Comparison of ENCODE assay signal across 19 cellular contexts in genomic region chr12:87670448-87670847, GRCh38.
"Had no signal": no experiment of that assay in that cellular context is flagged by ENCODE, and none has a peak within 500 bp of the region (broad histone marks: within the 10 kb centered on the region; RNA-seq: fewer than 3 reads in every experiment).

No MANE protein-coding gene starts in this region.

- H3K4me1 Mint-ChIP-seq: activated naive CD8-positive, alpha-beta T cell treated with anti-CD3 and anti-CD28 coated beads, Interleukin-2, amount 50 U/mL, for 24 hours; activated T-helper 17 cell treated with anti-CD3 and anti-CD28 coated beads, Interleukin-2, amount 50 U/mL, for 72 hours; naive thymus-derived CD8-positive, alpha-beta T cell; stimulated activated naive CD8-positive, alpha-beta T cell treated with anti-CD3 and anti-CD28 coated beads, Interleukin-15, amount 100 ng/mL, for 72 hours had no signal

- H3K4me3 ChIP-seq: ascending aorta, breast epithelium, pancreas, sigmoid colon, upper lobe of right lung had no signal

- H3K27me3 Mint-ChIP-seq: activated naive CD8-positive, alpha-beta T cell treated with anti-CD3 and anti-CD28 coated beads, Interleukin-2, amount 50 U/mL, for 24 hours; activated T-helper 17 cell treated with anti-CD3 and anti-CD28 coated beads, Interleukin-2, amount 50 U/mL, for 72 hours; dendritic cell treated with granulocyte-macrophage colony-stimulating factor and Interleukin-4, amounts not matched to agents 40 ng/mL and 50 ng/mL, for 4 days; effector memory CD8-positive, alpha-beta T cell; stimulated activated naive CD8-positive, alpha-beta T cell treated with anti-CD3 and anti-CD28 coated beads, Interleukin-15, amount 100 ng/mL, for 72 hours had no signal

- H3K4me3 Mint-ChIP-seq: activated naive CD8-positive, alpha-beta T cell treated with anti-CD3 and anti-CD28 coated beads, Interleukin-2, amount 50 U/mL, for 24 hours; activated T-helper 17 cell treated with anti-CD3 and anti-CD28 coated beads, Interleukin-2, amount 50 U/mL, for 72 hours; dendritic cell treated with granulocyte-macrophage colony-stimulating factor and Interleukin-4, amounts not matched to agents 40 ng/mL and 50 ng/mL, for 4 days; effector memory CD8-positive, alpha-beta T cell; naive thymus-derived CD8-positive, alpha-beta T cell; stimulated activated naive CD8-positive, alpha-beta T cell treated with anti-CD3 and anti-CD28 coated beads, Interleukin-15, amount 100 ng/mL, for 72 hours had no signal

- H3K36me3 ChIP-seq: ascending aorta, breast epithelium, pancreas, sigmoid colon, upper lobe of right lung had no signal

- ATAC-seq: activated naive CD8-positive, alpha-beta T cell treated with anti-CD3 and anti-CD28 coated beads, Interleukin-2, amount 50 U/mL, for 24 hours; activated T-helper 17 cell treated with anti-CD3 and anti-CD28 coated beads, Interleukin-2, amount 50 U/mL, for 72 hours; effector memory CD8-positive, alpha-beta T cell; naive thymus-derived CD8-positive, alpha-beta T cell; pancreas; stimulated activated naive CD8-positive, alpha-beta T cell treated with anti-CD3 and anti-CD28 coated beads, Interleukin-15, amount 100 ng/mL, for 72 hours; upper lobe of right lung had no signal

- H3K9me3 Mint-ChIP-seq: activated naive CD8-positive, alpha-beta T cell treated with anti-CD3 and anti-CD28 coated beads, Interleukin-2, amount 50 U/mL, for 24 hours; activated T-helper 17 cell treated with anti-CD3 and anti-CD28 coated beads, Interleukin-2, amount 50 U/mL, for 72 hours; dendritic cell treated with granulocyte-macrophage colony-stimulating factor and Interleukin-4, amounts not matched to agents 40 ng/mL and 50 ng/mL, for 4 days had no signal

- H3K4me1 ChIP-seq: ascending aorta, breast epithelium, pancreas, sigmoid colon, upper lobe of right lung had no signal

- H3K36me3 Mint-ChIP-seq: naive thymus-derived CD8-positive, alpha-beta T cell had no signal

- H3K27ac ChIP-seq: ascending aorta, breast epithelium, epithelial cell of prostate, pancreas, sigmoid colon, upper lobe of right lung had no signal

- H3K27ac Mint-ChIP-seq: activated naive CD8-positive, alpha-beta T cell treated with anti-CD3 and anti-CD28 coated beads, Interleukin-2, amount 50 U/mL, for 24 hours; activated T-helper 17 cell treated with anti-CD3 and anti-CD28 coated beads, Interleukin-2, amount 50 U/mL, for 72 hours; dendritic cell treated with granulocyte-macrophage colony-stimulating factor and Interleukin-4, amounts not matched to agents 40 ng/mL and 50 ng/mL, for 4 days; effector memory CD8-positive, alpha-beta T cell; naive thymus-derived CD8-positive, alpha-beta T cell; stimulated activated naive CD8-positive, alpha-beta T cell treated with anti-CD3 and anti-CD28 coated beads, Interleukin-15, amount 100 ng/mL, for 72 hours had no signal

- H3K9me3 ChIP-seq: ascending aorta, breast epithelium, pancreas, sigmoid colon, upper lobe of right lung had no signal

- DNase-seq: activated CD4-positive, alpha-beta T cell treated with anti-CD3 and anti-CD28 coated beads, Interleukin-2, amount 50 U/mL, for 4 hours; activated CD4-positive, CD25-positive, alpha-beta regulatory T cell treated with anti-CD3 and anti-CD28 coated beads, Interleukin-2, amount 50 U/mL, for 72 hours; activated naive CD4-positive, alpha-beta T cell treated with Interleukin-2 at 50 U/mL for 16 hours; activated naive CD8-positive, alpha-beta T cell treated with anti-CD3 and anti-CD28 coated beads, Interleukin-2, amount 50 U/mL, for 24 hours; effector memory CD8-positive, alpha-beta T cell; foreskin melanocyte; kidney glomerular epithelial cell; mesenchymal stem cell; naive thymus-derived CD8-positive, alpha-beta T cell; pancreas; sigmoid colon; stimulated activated CD4-positive, alpha-beta T cell treated with anti-CD3 and anti-CD28 coated beads, Interleukin-1b, Interleukin-23, amount 100 ng/mL, for 48 hours; stimulated activated naive CD8-positive, alpha-beta T cell treated with anti-CD3 and anti-CD28 coated beads, Interleukin-15, amount 100 ng/mL, for 72 hours; upper lobe of right lung had no signal

- H3K27me3 ChIP-seq: ascending aorta, breast epithelium, pancreas, sigmoid colon, upper lobe of right lung had no signal
